Comparison of ENCODE assay signal across 9 cellular contexts in the genomic region with DNA sequence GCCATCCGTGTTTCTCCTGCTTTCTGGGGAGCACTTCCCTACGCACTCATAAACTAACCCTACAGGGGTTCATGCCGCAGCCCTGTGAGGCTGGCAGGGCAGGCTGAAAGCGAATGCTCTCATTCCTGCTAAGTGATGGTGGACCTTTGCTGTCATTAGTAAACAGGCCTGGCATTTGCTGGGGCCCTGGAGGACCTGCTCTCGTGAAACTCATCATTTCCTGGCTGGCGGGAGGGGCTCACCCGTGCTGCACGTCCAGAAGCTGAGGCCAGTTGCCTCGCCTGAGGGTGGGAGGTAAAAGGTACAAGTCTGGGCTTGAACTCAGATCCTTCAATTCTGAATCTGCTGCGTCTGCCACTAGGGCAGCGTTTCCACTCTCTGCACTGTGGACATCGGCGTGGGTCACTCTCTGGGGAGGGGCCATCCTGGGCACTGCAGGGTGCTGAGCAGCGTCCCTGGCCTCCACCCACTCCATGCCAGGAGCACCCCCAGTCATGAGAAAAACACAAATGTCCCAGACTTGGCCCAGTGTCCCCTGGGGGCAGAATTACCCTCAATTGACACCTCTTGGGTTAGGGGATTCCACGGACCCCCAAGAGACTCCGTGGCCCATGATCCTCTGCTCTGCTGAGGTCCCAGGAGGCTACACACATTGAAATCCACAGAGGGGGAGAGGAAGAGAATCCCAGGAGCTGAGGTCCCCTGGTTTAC. TPM values are rescaled to one million over a fixed set of nuclear protein-coding genes. Genes with fewer than 3 reads are reported as not detected.
A peak's percentile ranks its signal among the peaks of the same experiment; 100 is the strongest.
DNase-seq lines count a peak whose midpoint lies in the region; ATAC-seq and TF ChIP-seq lines count a peak whose summit lies in the region.
"Had no signal": no experiment of that assay in that cellular context is flagged by ENCODE, and none has a peak within 500 bp of the region (broad histone marks: within the 10 kb centered on the region; RNA-seq: fewer than 3 reads in every experiment).

No MANE protein-coding gene starts in this region.

- H3K36me3 Mint-ChIP-seq in activated CD8-positive, alpha-beta memory T cell treated with anti-CD3 and anti-CD28 coated beads, Interleukin-2, amount 10 ng/mL, durations not matched to agents 7 days and 5 days: peaks cover 32% of the 10 kb centered on the region

- CTCF ChIA-PET in activated CD8-positive, alpha-beta memory T cell treated with anti-CD3 and anti-CD28 coated beads, Interleukin-2, amount 10 ng/mL, durations not matched to agents 7 days and 5 days (lab: Charles Lee): interaction anchor here (1.5 to 2.0 kb wide), 2 partner anchors 19 to 27 kb away, joined by 6 to 9 read pairs; no protein-coding TSS in a partner anchor

- in situ Hi-C loops in GM13977 (cut with MboI; ENCODE audit: low pct_unique_long_range_greater_than_20kb, low sequenced_read_pairs, unreplicated experiment): no loop called here

- H3K27ac ChIP-seq in SU-DHL-6 (ENCODE audit: low read depth, low read length) (peak overlapping the region; percentile 98), foreskin keratinocyte (peak overlapping the region; percentile 53), suprapubic skin (peak overlapping the region; percentile 65), uterus (peak overlapping the region in 1 of 2 donors; percentile 42)

- no peaks in the 10 kb centered on the region for H3K27me3 ChIP-seq in SU-DHL-6 (ENCODE audit: low read length)
- no peaks in the 10 kb centered on the region for H3K27me3 ChIP-seq in foreskin keratinocyte
- H3K27me3 ChIP-seq in suprapubic skin: no peaks in the 10 kb centered on the region
- H3K27me3 ChIP-seq in uterus: no peaks in the 10 kb centered on the region

- H3K9me2 ChIP-seq in SU-DHL-6 (replicated peaks; ENCODE audit: insufficient read depth, low read length): no peaks in the 10 kb centered on the region

- peaks cover 78% of the 10 kb centered on the region for H3F3A ChIP-seq in SU-DHL-6 (ENCODE audit: insufficient read depth)

- TF ChIP-seq CTCF in SU-DHL-6 (IDR thresholded peaks at IDR 0.05; ENCODE audit: insufficient read depth, low read length, poor library complexity, severe bottlenecking) (no peak), foreskin keratinocyte (conservative IDR thresholded peaks at IDR 0.05) (peak; percentile 45), suprapubic skin (IDR thresholded peaks at IDR 0.05) (no peak), uterus (IDR thresholded peaks at IDR 0.05) (no peak), GM13977 (IDR thresholded peaks at IDR 0.05; ENCODE audit: extremely low read depth, insufficient read depth, missing control alignments) (no peak)

- TF ChIP-seq POLR2A in suprapubic skin (IDR thresholded peaks at IDR 0.05) (no peak), uterus (IDR thresholded peaks at IDR 0.05) (no peak)

- peak overlapping the region; percentile 80 for H3K4me2 ChIP-seq in SU-DHL-6 (ENCODE audit: low read depth, low read length, poor library complexity, severe bottlenecking)

- no peaks in the 10 kb centered on the region for H3K36me3 ChIP-seq in SU-DHL-6 (ENCODE audit: low read length)
- H3K36me3 ChIP-seq in suprapubic skin: no peaks in the 10 kb centered on the region
- no peaks in the 10 kb centered on the region for H3K36me3 ChIP-seq in uterus

- no peaks in the 10 kb centered on the region for H3K9me3 Mint-ChIP-seq in activated CD8-positive, alpha-beta memory T cell treated with anti-CD3 and anti-CD28 coated beads, Interleukin-2, amount 10 ng/mL, durations not matched to agents 7 days and 5 days (ENCODE audit: low read depth)

- no peaks in the 10 kb centered on the region for H4K20me1 ChIP-seq in SU-DHL-6 (ENCODE audit: low read depth, low read length)

- H3K27ac Mint-ChIP-seq in activated CD8-positive, alpha-beta memory T cell treated with anti-CD3 and anti-CD28 coated beads, Interleukin-2, amount 10 ng/mL, durations not matched to agents 7 days and 5 days: peak overlapping the region; percentile 90

- TF ChIP-seq EP300 in suprapubic skin (IDR thresholded peaks at IDR 0.05): no peak

- H3K4me3 ChIP-seq in SU-DHL-6 (ENCODE audit: insufficient read depth, low read length, poor library complexity, severe bottlenecking) (no peak overlapping the region), suprapubic skin (no peak overlapping the region), uterus (no peak overlapping the region)

- WGBS in suprapubic skin: 42% methylated on average over 12 of the region's 16 CpGs

- H3K9me3 ChIP-seq in SU-DHL-6 (ENCODE audit: insufficient read depth, low read length) (no peaks in the 10 kb centered on the region), suprapubic skin (no peaks in the 10 kb centered on the region), uterus (no peaks in the 10 kb centered on the region)

- no peak overlapping the region for H2AFZ ChIP-seq in SU-DHL-6 (ENCODE audit: low read depth, low read length, severe bottlenecking)

- no peak overlapping the region for H3K4me3 Mint-ChIP-seq in activated CD8-positive, alpha-beta memory T cell treated with anti-CD3 and anti-CD28 coated beads, Interleukin-2, amount 10 ng/mL, durations not matched to agents 7 days and 5 days

- no peak for ATAC-seq in activated CD8-positive, alpha-beta memory T cell treated with anti-CD3 and anti-CD28 coated beads, Interleukin-2, amount 10 ng/mL, durations not matched to agents 7 days and 5 days
- ATAC-seq in foreskin keratinocyte (peak; percentile 52), HG03460 (IDR thresholded peaks at IDR 0.05; ENCODE audit: unreplicated experiment) (no peak)

- peaks cover 74% of the 10 kb centered on the region for H3K4me1 Mint-ChIP-seq in activated CD8-positive, alpha-beta memory T cell treated with anti-CD3 and anti-CD28 coated beads, Interleukin-2, amount 10 ng/mL, durations not matched to agents 7 days and 5 days

- intact Hi-C loops in uterus (cut with DNase I; ENCODE audit: low total_unique reads): no loop called here

- peak overlapping the region; percentile 62 for H3K9ac ChIP-seq in SU-DHL-6 (ENCODE audit: low read length)

- H3K79me2 ChIP-seq in SU-DHL-6 (ENCODE audit: insufficient read depth, low read length): peaks cover 32% of the 10 kb centered on the region

- no peaks in the 10 kb centered on the region for H3K27me3 Mint-ChIP-seq in activated CD8-positive, alpha-beta memory T cell treated with anti-CD3 and anti-CD28 coated beads, Interleukin-2, amount 10 ng/mL, durations not matched to agents 7 days and 5 days

- DNase-seq in activated CD8-positive, alpha-beta memory T cell treated with anti-CD3 and anti-CD28 coated beads, Interleukin-2, amount 10 ng/mL, durations not matched to agents 7 days and 5 days: peak; percentile 65
- DNase-seq in activated CD8-positive, alpha-beta memory T cell treated with anti-CD3 and anti-CD28 coated beads, Interleukin-2, amount 50 U/mL, for 48 hours: no peak
- DNase-seq in foreskin keratinocyte (peak; percentile 79 to 90), suprapubic skin (ENCODE audit: low spot score in 2 of 2) (no peak), uterus (no peak), GM13977 (ENCODE audit: low spot score) (no peak)
- DNase-seq: COR-L47 had no signal

- H3K4me1 ChIP-seq in foreskin keratinocyte: peaks cover 35% of the 10 kb centered on the region
- H3K4me1 ChIP-seq in suprapubic skin: peaks cover 84% of the 10 kb centered on the region
- H3K4me1 ChIP-seq in uterus: peaks cover 0 to 6% of the 10 kb centered on the region in 2 donors

RNA-seq across cellular contexts. Expression of gene MOB3A, which starts 7.0 kb away (rescaled TPM):
- 100 to 1,000 TPM; 200 to 202 TPM for total RNA-seq in activated CD8-positive, alpha-beta memory T cell treated with anti-CD3 and anti-CD28 coated beads, Interleukin-2, amount 10 ng/mL, durations not matched to agents 7 days and 5 days
- total RNA-seq in foreskin keratinocyte (30.1 and 32.9 TPM in 2 replicates), suprapubic skin (10 to 100 TPM; 23.7 to 29.4 (median 28.1) TPM), uterus (10 to 100 TPM; 10.2 to 81.4 (median 20.7) TPM)
- polyA plus RNA-seq in foreskin keratinocyte: 36.0 and 37.8 TPM in 2 replicates

RNA-seq across cellular contexts. Expression of gene IZUMO4, which starts 7.6 kb away (rescaled TPM):
- 10 to 100 TPM in 1 of 2 experiments, 1 to 10 TPM in 1; 7.2 to 10.1 TPM for total RNA-seq in activated CD8-positive, alpha-beta memory T cell treated with anti-CD3 and anti-CD28 coated beads, Interleukin-2, amount 10 ng/mL, durations not matched to agents 7 days and 5 days
- 2.0 and 3.1 TPM in 2 replicates for total RNA-seq in foreskin keratinocyte
- polyA plus RNA-seq in foreskin keratinocyte: 3.8 and 4.4 TPM in 2 replicates
- total RNA-seq in suprapubic skin: 1 to 10 TPM; 2.1 to 8.1 (median 6.4) TPM
- total RNA-seq in uterus: 10 to 100 TPM in 1 of 4 donors, 1 to 10 TPM in 3; 1.5 to 86.1 (median 5.7) TPM

RNA-seq across cellular contexts. Expression of gene MKNK2, which starts 38.1 kb away (rescaled TPM):
- 100 to 1,000 TPM; 196 to 201 TPM for total RNA-seq in activated CD8-positive, alpha-beta memory T cell treated with anti-CD3 and anti-CD28 coated beads, Interleukin-2, amount 10 ng/mL, durations not matched to agents 7 days and 5 days
- total RNA-seq in foreskin keratinocyte (65.6 and 69.4 TPM in 2 replicates), suprapubic skin (100 to 1,000 TPM; 209 to 249 (median 219) TPM), uterus (100 to 1,000 TPM in 2 of 4 donors, 10 to 100 TPM in 2; 34.6 to 155 (median 81.7) TPM)
- 45.3 and 58.3 TPM in 2 replicates for polyA plus RNA-seq in foreskin keratinocyte

Comparison
In these comparisons a context has a peak if more than half of its experiments do, and no peak if none do; other contexts are left out.
1. DNase-seq: peak in activated CD8-positive, alpha-beta memory T cell treated with anti-CD3 and anti-CD28 coated beads, Interleukin-2, amount 10 ng/mL, durations not matched to agents 7 days and 5 days (single experiment) and foreskin keratinocyte (2 of 2); none in activated CD8-positive, alpha-beta memory T cell treated with anti-CD3 and anti-CD28 coated beads, Interleukin-2, amount 50 U/mL, for 48 hours (single experiment), suprapubic skin (0 of 2), uterus (0 of 2) and GM13977 (single experiment).